ENCODE assay signal across 20 cellular contexts in the genomic region with DNA sequence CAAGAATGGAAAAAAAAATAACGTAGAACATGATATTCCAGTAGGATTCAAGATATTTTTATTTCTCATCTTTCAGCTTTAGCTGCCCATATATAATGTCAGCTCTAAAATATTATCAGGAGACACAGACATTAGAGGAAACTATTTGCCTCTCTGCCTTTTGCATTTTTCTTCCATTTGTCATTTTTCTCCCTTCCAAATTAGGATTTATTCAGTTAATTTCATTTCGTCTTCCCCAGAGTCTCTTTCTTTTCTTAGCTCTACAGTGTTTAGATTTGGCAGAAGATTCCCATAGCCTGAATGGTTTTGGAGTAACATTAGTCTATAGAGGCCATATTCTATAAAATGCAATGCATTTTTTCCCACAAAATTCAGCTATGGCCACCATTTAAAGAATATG. TPM values are rescaled to one million over a fixed set of nuclear protein-coding genes. Genes with fewer than 3 reads are reported as not detected.
DNase-seq lines count a peak whose midpoint lies in the region; ATAC-seq and TF ChIP-seq lines count a peak whose summit lies in the region.
"Had no signal": no experiment of that assay in that cellular context is flagged by ENCODE, and none has a peak within 500 bp of the region (broad histone marks: within the 10 kb centered on the region; RNA-seq: fewer than 3 reads in every experiment).

No MANE protein-coding gene starts in this region.

- CTCF ChIA-PET in AG04450 (lab: Charles Lee), result interaction anchor here (0.8 to 1.0 kb wide), 3 partner anchors 115 to 183 kb away, joined by 3 to 7 read pairs (median 4); a partner anchor contains a TSS

- H3K27me3 ChIP-seq in AG04450 (ENCODE audit: control insufficient read depth, insufficient read depth, low read length) (no peaks in the 10 kb centered on the region), Peyer's patch (no peaks in the 10 kb centered on the region), esophagus squamous epithelium (peaks cover 0 to 2% (median 0%) of the 10 kb centered on the region in 4 donors), prostate gland (replicated peaks; ENCODE audit: insufficient read depth) (no peaks in the 10 kb centered on the region)

- no peak for TF ChIP-seq POLR2A in Peyer's patch (IDR thresholded peaks at IDR 0.05)
- no peak for TF ChIP-seq POLR2A in esophagus squamous epithelium (IDR thresholded peaks at IDR 0.05)
- TF ChIP-seq POLR2A in prostate gland (IDR thresholded peaks at IDR 0.05), result no peak

- TF ChIP-seq CTCF in AG04450 (IDR thresholded peaks at IDR 0.05; ENCODE audit: low read depth, low read length) (no peak), Peyer's patch (IDR thresholded peaks at IDR 0.05) (no peak), esophagus squamous epithelium (IDR thresholded peaks at IDR 0.05) (no peak), prostate gland (IDR thresholded peaks at IDR 0.05) (no peak)

- H3K36me3 ChIP-seq in Peyer's patch (no peaks in the 10 kb centered on the region), esophagus squamous epithelium (no peaks in the 10 kb centered on the region), prostate gland (no peaks in the 10 kb centered on the region)

- H3K27ac ChIP-seq in AG04450 (ENCODE audit: low read depth, low read length), result peak overlapping the region; percentile 75
- peak overlapping the region in 3 of 4 donors; percentile 1 to 64 (median 32) for H3K27ac ChIP-seq in Peyer's patch
- peak overlapping the region; percentile 52 to 97 (median 86) for H3K27ac ChIP-seq in esophagus squamous epithelium
- peak overlapping the region; percentile 42 to 96 for H3K27ac ChIP-seq in prostate gland

- H3K27me3 Mint-ChIP-seq in activated T-cell treated with anti-CD3 and anti-CD28 coated beads, Interleukin-2, amount 50 U/mL, for 72 hours (ENCODE audit: low read depth), result peaks cover 14% of the 10 kb centered on the region
- H3K27me3 Mint-ChIP-seq: stimulated activated memory B cell treated with anti-CD40 and anti-IgM and Interleukin-4, amounts not matched to agents 10 μg/mL and 1 μg/mL and 100 μg/mL, for 72 hours had no signal

- DNase-seq in AG04450 (ENCODE audit: low read depth, low spot score) (no peak), Peyer's patch (no peak), esophagus squamous epithelium (lab: John Stamatoyannopoulos, UW) (no peak), prostate gland (ENCODE audit: low spot score) (no peak), left lobe of liver (ENCODE audit: low spot score) (no peak)
- DNase-seq in activated T-cell treated with anti-CD3 and anti-CD28 coated beads, Interleukin-2, amount 50 U/mL, for 72 hours, result no peak
- DNase-seq: activated CD8-positive, alpha-beta memory T cell treated with anti-CD3 and anti-CD28 coated beads, Interleukin-2, amount 50 U/mL, for 48 hours; activated naive CD4-positive, alpha-beta T cell treated with anti-CD3 and anti-CD28 coated beads, Interleukin-2, amount 50 U/mL, for 16 hours; central memory CD4-positive, alpha-beta T cell; naive thymus-derived CD4-positive, alpha-beta T cell; NCI-H187; NCI-H526 treated with DMSO at 0.1 percent for 48 hours; RPMI8226 had no signal

- POLR2A ChIA-PET in AG04450 (lab: Yijun Ruan, JAX), result interaction anchor here (1.1 to 1.4 kb wide), 3 partner anchors 42 to 89 kb away, joined by 3 to 5 read pairs (median 3); no protein-coding TSS in a partner anchor

- peaks cover 5% of the 10 kb centered on the region for H3K4me1 Mint-ChIP-seq in activated T-cell treated with anti-CD3 and anti-CD28 coated beads, Interleukin-2, amount 50 U/mL, for 72 hours (ENCODE audit: low read depth)

- 52 to 67% methylated on average over 2 of the region's 2 CpGs for WGBS in esophagus squamous epithelium, 2 donors
- 34% methylated on average over 2 of the region's 2 CpGs for WGBS in prostate gland

- no peak for ATAC-seq in left lobe of liver
- no peak for ATAC-seq in GM21786 (IDR thresholded peaks at IDR 0.05; ENCODE audit: unreplicated experiment)
- ATAC-seq in HG03565 (IDR thresholded peaks at IDR 0.05; ENCODE audit: unreplicated experiment), result no peak
- ATAC-seq in activated T-cell treated with anti-CD3 and anti-CD28 coated beads, Interleukin-2, amount 50 U/mL, for 72 hours (replicated peaks in 1 of 2), result no peak
- ATAC-seq: GM23338; K562; naive thymus-derived CD4-positive, alpha-beta T cell; sciatic nerve; stimulated activated memory B cell treated with anti-CD40 and anti-IgM and Interleukin-4, amounts not matched to agents 10 μg/mL and 1 μg/mL and 100 μg/mL, for 72 hours had no signal

- no peaks in the 10 kb centered on the region for H3K9me3 Mint-ChIP-seq in activated T-cell treated with anti-CD3 and anti-CD28 coated beads, Interleukin-2, amount 50 U/mL, for 72 hours
- H3K9me3 Mint-ChIP-seq: GM23338; naive thymus-derived CD4-positive, alpha-beta T cell; stimulated activated memory B cell treated with anti-CD40 and anti-IgM and Interleukin-4, amounts not matched to agents 10 μg/mL and 1 μg/mL and 100 μg/mL, for 72 hours had no signal

- no peaks in the 10 kb centered on the region for H3K4me1 ChIP-seq in Peyer's patch
- peaks cover 9 to 46% (median 20%) of the 10 kb centered on the region in 3 donors for H3K4me1 ChIP-seq in esophagus squamous epithelium
- no peaks in the 10 kb centered on the region for H3K4me1 ChIP-seq in prostate gland (replicated peaks)

- no peaks in the 10 kb centered on the region for H3K9me3 ChIP-seq in AG04450 (ENCODE audit: control insufficient read depth, insufficient read depth, low read length)
- H3K9me3 ChIP-seq in Peyer's patch, result no peaks in the 10 kb centered on the region
- H3K9me3 ChIP-seq in esophagus squamous epithelium, result no peaks in the 10 kb centered on the region
- no peaks in the 10 kb centered on the region for H3K9me3 ChIP-seq in prostate gland

- intact Hi-C loops in esophagus squamous epithelium (cut with DNase I) (loop anchor here (10.0 kb wide), 1 partner anchor 117 kb away; a partner anchor contains a TSS), prostate gland (cut with DNase I) (no loop called here)

- no peak overlapping the region for H3K4me3 ChIP-seq in AG04450 (ENCODE audit: low read depth, low read length)
- H3K4me3 ChIP-seq in Peyer's patch, result no peak overlapping the region
- H3K4me3 ChIP-seq in esophagus squamous epithelium, result no peak overlapping the region
- no peak overlapping the region for H3K4me3 ChIP-seq in prostate gland
- H3K4me3 ChIP-seq: GM23338, K562 had no signal

- H3K36me3 Mint-ChIP-seq in activated T-cell treated with anti-CD3 and anti-CD28 coated beads, Interleukin-2, amount 50 U/mL, for 72 hours (ENCODE audit: insufficient read depth in 2 of 2), result no peaks in the 10 kb centered on the region
- H3K36me3 Mint-ChIP-seq: stimulated activated memory B cell treated with anti-CD40 and anti-IgM and Interleukin-4, amounts not matched to agents 10 μg/mL and 1 μg/mL and 100 μg/mL, for 72 hours had no signal

- H3K4me3 Mint-ChIP-seq in activated T-cell treated with anti-CD3 and anti-CD28 coated beads, Interleukin-2, amount 50 U/mL, for 72 hours, result no peak overlapping the region
- H3K4me3 Mint-ChIP-seq: GM23338; naive thymus-derived CD4-positive, alpha-beta T cell; stimulated activated memory B cell treated with anti-CD40 and anti-IgM and Interleukin-4, amounts not matched to agents 10 μg/mL and 1 μg/mL and 100 μg/mL, for 72 hours had no signal

- no peak overlapping the region for H3K27ac Mint-ChIP-seq in activated T-cell treated with anti-CD3 and anti-CD28 coated beads, Interleukin-2, amount 50 U/mL, for 72 hours
- H3K27ac Mint-ChIP-seq: GM23338 had no signal

RNA-seq across cellular contexts. Expression of a gene that starts 5.1 kb away (rescaled TPM):
- 93.9 and 121 TPM in 2 replicates for polyA plus RNA-seq in AG04450 (2011; rRNA removed)
- 99.1 and 130 TPM in 2 replicates for polyA minus RNA-seq in AG04450 (2011; rRNA and poly(A)+ RNA removed)
- total RNA-seq in Peyer's patch, result 10 to 100 TPM in 3 of 4 donors, 1 to 10 TPM in 1; 7.6 to 51.2 (median 16.5) TPM
- 10 to 100 TPM in 3 of 4 donors, 1 to 10 TPM in 1; 8.6 to 42.5 (median 35.9) TPM for total RNA-seq in esophagus squamous epithelium
- total RNA-seq in prostate gland, result 10 to 100 TPM; 36.4 to 93.6 TPM
- 21.3 TPM for total RNA-seq in left lobe of liver
- total RNA-seq in activated T-cell treated with anti-CD3 and anti-CD28 coated beads, Interleukin-2, amount 50 U/mL, for 72 hours, result under 1 TPM; 0.12 to 0.43 TPM
- total RNA-seq: T-helper 2 cell treated with Interferon-gamma antibody and Interleukin-4, amounts not matched to agents 100 ng/mL and 5 ng/mL, for 36 hours had no signal
- polyA plus RNA-seq: naive thymus-derived CD4-positive, alpha-beta T cell had no signal

Comparison
In these comparisons a context has a peak if more than half of its experiments do, and no peak if none do; other contexts are left out.
1. H3K27ac ChIP-seq: peak in every context shown above with its lines; median percentile 86 in esophagus squamous epithelium; 75 in AG04450; 69 in prostate gland; 32 in Peyer's patch.
2. RNA of a gene that starts 5.1 kb away (total RNA-seq): 36.4 to 93.6 TPM in prostate gland, 8.6 to 42.5 TPM in esophagus squamous epithelium, 7.6 to 51.2 TPM in Peyer's patch and 21.3 TPM in left lobe of liver (single experiment); 0.12 to 0.43 TPM in activated T-cell treated with anti-CD3 and anti-CD28 coated beads, Interleukin-2, amount 50 U/mL, for 72 hours; every median in the first group is over 4 times any median in the second.